In the genomic region with DNA sequence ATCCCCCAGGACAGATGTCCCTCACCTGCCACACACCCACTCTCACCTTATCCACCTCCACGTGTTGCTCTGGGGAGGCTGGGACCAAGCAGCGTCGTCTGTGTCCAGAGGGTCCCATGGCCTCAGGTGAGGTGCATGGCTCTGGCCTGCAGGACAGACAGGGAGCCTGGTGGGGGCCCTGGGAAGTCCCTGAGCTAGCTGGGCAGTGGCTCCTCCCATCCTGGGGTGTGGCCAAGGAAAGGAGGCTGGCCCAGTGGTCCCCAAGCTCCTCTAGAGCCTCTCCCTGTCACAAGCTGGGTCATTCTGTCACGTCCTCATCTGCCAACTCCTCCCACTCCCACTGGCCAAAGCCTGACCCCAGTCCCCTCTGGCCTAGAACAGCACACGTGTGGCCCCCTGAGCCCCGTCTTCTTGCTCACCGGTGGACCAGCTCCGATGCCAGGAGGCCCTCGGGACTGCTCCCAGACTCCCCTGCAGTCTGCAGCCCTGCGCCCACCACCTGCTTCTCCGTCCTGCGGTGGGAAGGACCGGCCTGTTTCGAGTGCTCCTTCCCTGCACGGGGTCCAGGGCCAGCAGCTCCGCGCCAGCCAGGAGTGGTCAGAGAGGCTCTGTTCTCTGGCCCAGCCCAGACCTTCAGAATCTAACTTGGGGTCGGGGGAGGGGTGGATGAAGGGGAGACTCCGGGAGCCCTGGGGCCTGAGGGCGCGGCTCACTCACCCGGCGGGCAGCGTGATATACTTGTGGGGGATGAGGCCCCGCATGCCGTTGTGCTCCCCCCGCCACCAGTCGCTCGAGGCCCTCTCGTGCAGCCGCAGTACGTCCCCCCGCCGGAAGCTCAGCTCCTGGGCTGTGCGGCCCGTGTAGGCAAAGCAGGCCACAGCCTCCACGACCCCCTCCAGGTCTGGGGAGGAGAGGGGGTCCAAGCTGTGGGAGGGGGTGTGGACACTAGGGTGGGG, we compare ENCODE assay signal across 10 cellular contexts.
DNase-seq lines count a peak whose midpoint lies in the region; ATAC-seq and TF ChIP-seq lines count a peak whose summit lies in the region.
"Had no signal": no experiment of that assay in that cellular context is flagged by ENCODE, and none has a peak within 500 bp of the region (broad histone marks: within the 10 kb centered on the region; RNA-seq: fewer than 3 reads in every experiment).

No MANE protein-coding gene starts in this region.

- peaks cover 10 to 14% of the 10 kb centered on the region in 2 donors for H3K4me1 Mint-ChIP-seq in stimulated activated naive B cell treated with anti-CD40 and anti-IgM and Interleukin-4, amounts not matched to agents 10 μg/mL and 1 μg/mL and 100 μg/mL, for 72 hours

- DNase-seq in stimulated activated CD4-positive, alpha-beta T cell treated with anti-CD3 and anti-CD28 coated beads, Interleukin-15, amount 100 ng/mL, for 24 hours = peak; percentile 34
- DNase-seq in stimulated activated CD4-positive, alpha-beta T cell treated with anti-CD3 and anti-CD28 coated beads, Interleukin-2, amount 100 ng/mL, for 24 hours = no peak
- DNase-seq in stimulated activated naive B cell treated with anti-CD40 and anti-IgM and Interleukin-4, amounts not matched to agents 10 μg/mL and 1 μg/mL and 100 μg/mL, for 72 hours = no peak
- no peak for DNase-seq in activated CD8-positive, alpha-beta memory T cell treated with anti-CD3 and anti-CD28 coated beads for 24 hours
- DNase-seq: activated naive CD4-positive, alpha-beta T cell treated with anti-CD3 and anti-CD28 coated beads, Interleukin-2, amount 10 ng/mL, durations not matched to agents 7 days and 5 days; hippocampal formation; NCI-H1105; stimulated activated naive CD4-positive, alpha-beta T cell had no signal

- H3K4me3 Mint-ChIP-seq in stimulated activated naive B cell treated with anti-CD40 and anti-IgM and Interleukin-4, amounts not matched to agents 10 μg/mL and 1 μg/mL and 100 μg/mL, for 72 hours = no peak overlapping the region
- H3K4me3 Mint-ChIP-seq: activated naive CD4-positive, alpha-beta T cell treated with anti-CD3 and anti-CD28 coated beads, Interleukin-2, amount 10 ng/mL, durations not matched to agents 7 days and 5 days had no signal

- H3K9me3 Mint-ChIP-seq in stimulated activated naive B cell treated with anti-CD40 and anti-IgM and Interleukin-4, amounts not matched to agents 10 μg/mL and 1 μg/mL and 100 μg/mL, for 72 hours = no peaks in the 10 kb centered on the region
- H3K9me3 Mint-ChIP-seq: activated naive CD4-positive, alpha-beta T cell treated with anti-CD3 and anti-CD28 coated beads, Interleukin-2, amount 10 ng/mL, durations not matched to agents 7 days and 5 days had no signal

- no peaks in the 10 kb centered on the region for H3K27me3 Mint-ChIP-seq in stimulated activated naive B cell treated with anti-CD40 and anti-IgM and Interleukin-4, amounts not matched to agents 10 μg/mL and 1 μg/mL and 100 μg/mL, for 72 hours
- H3K27me3 Mint-ChIP-seq: activated naive CD4-positive, alpha-beta T cell treated with anti-CD3 and anti-CD28 coated beads, Interleukin-2, amount 10 ng/mL, durations not matched to agents 7 days and 5 days had no signal

- peaks cover 13 to 26% of the 10 kb centered on the region in 2 donors for H3K36me3 Mint-ChIP-seq in stimulated activated naive B cell treated with anti-CD40 and anti-IgM and Interleukin-4, amounts not matched to agents 10 μg/mL and 1 μg/mL and 100 μg/mL, for 72 hours

- ATAC-seq in SK-N-SH treated with all-trans-retinoic acid at 6 μM for 48 hours = peak; percentile 29
- ATAC-seq in stimulated activated naive B cell treated with anti-CD40 and anti-IgM and Interleukin-4, amounts not matched to agents 10 μg/mL and 1 μg/mL and 100 μg/mL, for 72 hours (replicated peaks) = peak; percentile 37 to 57
- ATAC-seq in GM21360 (IDR thresholded peaks at IDR 0.05; ENCODE audit: unreplicated experiment) = no peak

- H3K27ac Mint-ChIP-seq in stimulated activated naive B cell treated with anti-CD40 and anti-IgM and Interleukin-4, amounts not matched to agents 10 μg/mL and 1 μg/mL and 100 μg/mL, for 72 hours = peak overlapping the region; percentile 25
- H3K27ac Mint-ChIP-seq: activated naive CD4-positive, alpha-beta T cell treated with anti-CD3 and anti-CD28 coated beads, Interleukin-2, amount 10 ng/mL, durations not matched to agents 7 days and 5 days had no signal

TF ChIP-seq in SK-N-SH treated with all-trans-retinoic acid at 6 μM for 48 hours, 23 proteins besides CTCF, POLR2A, EP300 and RAD21:
- no peak for TF ChIP-seq RARB (CRISPR knock-in tag; IDR thresholded peaks at IDR 0.05)
- no peak for TF ChIP-seq BACH2 (CRISPR knock-in tag; IDR thresholded peaks at IDR 0.05; ENCODE audit: borderline replicate concordance)
- TF ChIP-seq GLIS3 (CRISPR knock-in tag; IDR thresholded peaks at IDR 0.05) = no peak
- TF ChIP-seq, protein P1, sequence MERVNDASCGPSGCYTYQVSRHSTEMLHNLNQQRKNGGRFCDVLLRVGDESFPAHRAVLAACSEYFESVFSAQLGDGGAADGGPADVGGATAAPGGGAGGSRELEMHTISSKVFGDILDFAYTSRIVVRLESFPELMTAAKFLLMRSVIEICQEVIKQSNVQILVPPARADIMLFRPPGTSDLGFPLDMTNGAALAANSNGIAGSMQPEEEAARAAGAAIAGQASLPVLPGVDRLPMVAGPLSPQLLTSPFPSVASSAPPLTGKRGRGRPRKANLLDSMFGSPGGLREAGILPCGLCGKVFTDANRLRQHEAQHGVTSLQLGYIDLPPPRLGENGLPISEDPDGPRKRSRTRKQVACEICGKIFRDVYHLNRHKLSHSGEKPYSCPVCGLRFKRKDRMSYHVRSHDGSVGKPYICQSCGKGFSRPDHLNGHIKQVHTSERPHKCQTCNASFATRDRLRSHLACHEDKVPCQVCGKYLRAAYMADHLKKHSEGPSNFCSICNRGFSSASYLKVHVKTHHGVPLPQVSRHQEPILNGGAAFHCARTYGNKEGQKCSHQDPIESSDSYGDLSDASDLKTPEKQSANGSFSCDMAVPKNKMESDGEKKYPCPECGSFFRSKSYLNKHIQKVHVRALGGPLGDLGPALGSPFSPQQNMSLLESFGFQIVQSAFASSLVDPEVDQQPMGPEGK (CRISPR knock-in tag; IDR thresholded peaks at IDR 0.05; ENCODE audit: borderline replicate concordance) = no peak
- TF ChIP-seq PPARA (CRISPR knock-in tag; IDR thresholded peaks at IDR 0.05; ENCODE audit: borderline replicate concordance) = no peak
- TF ChIP-seq CSDC2 (CRISPR knock-in tag; IDR thresholded peaks at IDR 0.05) = no peak
- no peak for TF ChIP-seq SNAI2 (CRISPR knock-in tag; IDR thresholded peaks at IDR 0.05)
